Comparison of ENCODE assay signal across 28 cellular contexts in genomic region chr1:6574025-6574620, GRCh38. TPM values are rescaled to one million over a fixed set of nuclear protein-coding genes. Genes with fewer than 3 reads are reported as not detected.
"Had no signal": no experiment of that assay in that cellular context is flagged by ENCODE, and none has a peak within 500 bp of the region (broad histone marks: within the 10 kb centered on the region; RNA-seq: fewer than 3 reads in every experiment).

No MANE protein-coding gene starts in this region.

- H3K36me3 ChIP-seq: colonic mucosa, esophagus squamous epithelium, heart right ventricle, lower lobe of right lung, stomach, suprapubic skin, tibial nerve had no signal

- H3K4me1 ChIP-seq: colonic mucosa had no signal

- ATAC-seq: activated CD4-positive, alpha-beta T cell treated with anti-CD3 and anti-CD28 coated beads for 36 hours; activated T-helper 17 cell treated with anti-CD3 and anti-CD28 coated beads, Interleukin-2, amount 50 U/mL, for 72 hours; heart right ventricle; lower lobe of right lung; mucosa of descending colon; sciatic nerve; stimulated activated memory B cell treated with anti-CD40 and anti-IgM and Interleukin-4, amounts not matched to agents 10 μg/mL and 1 μg/mL and 100 μg/mL, for 72 hours had no signal

- H3K27me3 ChIP-seq: colonic mucosa, esophagus squamous epithelium, heart right ventricle, stomach, suprapubic skin, tibial nerve had no signal

- H3K27ac ChIP-seq: colonic mucosa, esophagus squamous epithelium, heart right ventricle, lower lobe of right lung, stomach, suprapubic skin, tibial nerve had no signal

- DNase-seq: activated B cell treated with CpG ODN at 0.5 μM for 24 hours; activated CD4-positive, alpha-beta T cell treated with anti-CD3 and anti-CD28 coated beads for 36 hours; activated CD4-positive, alpha-beta T cell treated with anti-CD3 and anti-CD28 coated beads, Interleukin-2, amount 50 U/mL, for 4 hours; activated CD8-positive, alpha-beta memory T cell treated with anti-CD3 and anti-CD28 coated beads for 24 hours; activated CD8-positive, alpha-beta memory T cell treated with anti-CD3 and anti-CD28 coated beads, Interleukin-2, amount 50 U/mL, for 4 hours; activated naive CD8-positive, alpha-beta T cell treated with anti-CD3 and anti-CD28 coated beads for 36 hours; activated T-cell treated with anti-CD3 and anti-CD28 coated beads, Interleukin-2, amount 50 U/mL, for 24 hours; central memory CD4-positive, alpha-beta T cell; colonic mucosa; esophagus squamous epithelium; heart right ventricle; lower lobe of right lung; mesendoderm; mucosa of descending colon; stimulated activated CD4-positive, alpha-beta T cell treated with anti-CD3 and anti-CD28 coated beads, Interleukin-15, amount 100 ng/mL, for 24 hours; stomach; T-helper 9 cell had no signal

- H3K4me3 ChIP-seq: colonic mucosa, esophagus squamous epithelium, heart right ventricle, lower lobe of right lung, mucosa of descending colon, smooth muscle cell, stomach, suprapubic skin, tibial nerve had no signal

RNA-seq across cellular contexts. Expression of gene TAS1R1, which starts 19.0 kb away (rescaled TPM):
- total RNA-seq: activated B cell treated with CpG ODN at 0.5 μM for 24 hours; activated naive CD8-positive, alpha-beta T cell treated with anti-CD3 and anti-CD28 coated beads for 36 hours; activated T-helper 17 cell treated with anti-CD3 and anti-CD28 coated beads, Interleukin-2, amount 50 U/mL, for 72 hours; astrocyte; colonic mucosa; esophagus squamous epithelium; heart right ventricle; posterior vena cava; renal cortical epithelial cell; sciatic nerve; smooth muscle cell; stomach had no signal
- polyA plus RNA-seq: heart right ventricle, keratinocyte, neural cell had no signal
